In the genomic region with DNA sequence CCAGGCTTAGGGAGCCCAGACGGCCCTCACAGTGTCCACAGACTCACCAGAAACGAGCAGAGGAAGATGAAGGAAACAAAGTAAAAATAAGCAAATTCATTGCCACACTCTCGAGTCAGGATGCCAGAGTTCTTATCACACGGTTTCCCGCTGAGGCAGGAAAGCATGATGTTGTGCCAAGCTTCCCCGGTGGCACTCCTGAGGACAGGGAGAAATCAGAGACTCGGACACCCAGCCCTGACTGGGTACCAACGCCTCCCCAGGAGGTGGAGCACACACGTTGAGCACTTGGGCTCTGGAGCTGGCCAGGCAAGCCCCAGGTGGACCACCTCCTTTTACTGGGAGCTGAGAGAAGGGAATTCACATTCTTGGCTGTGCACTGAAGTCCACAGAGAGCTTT, we compare ENCODE assay signal across 15 cellular contexts.
DNase-seq lines count a peak whose midpoint lies in the region; ATAC-seq and TF ChIP-seq lines count a peak whose summit lies in the region.
"Had no signal": no experiment of that assay in that cellular context is flagged by ENCODE, and none has a peak within 500 bp of the region (broad histone marks: within the 10 kb centered on the region; RNA-seq: fewer than 3 reads in every experiment).

No MANE protein-coding gene starts in this region.

- peaks cover 18% of the 10 kb centered on the region for H3K9me3 Mint-ChIP-seq in neural progenitor cell

- H3K27ac Mint-ChIP-seq in neural progenitor cell = peak overlapping the region; percentile 74
- H3K27ac Mint-ChIP-seq: B cell had no signal

- H3K36me3 ChIP-seq in IMR-90 (ENCODE audit: control insufficient read depth, insufficient read depth, low read length) = peaks cover 5% of the 10 kb centered on the region; the same call in 1 of the 2 replicates
- no peaks in the 10 kb centered on the region for H3K36me3 ChIP-seq in body of pancreas (replicated peaks in 1 of 2; ENCODE audit: insufficient read depth in 1 of 2, low read depth in 2 of 2)
- no peaks in the 10 kb centered on the region for H3K36me3 ChIP-seq in neural progenitor cell

- H4K8ac ChIP-seq in IMR-90 (ENCODE audit: low read depth in 2 of 2, low read length in 2 of 2) = no peak overlapping the region

- in situ Hi-C loops in IMR-90 (cut with MboI; ENCODE audit: low sequenced_read_pairs) = no loop called here

- H3K79me1 ChIP-seq in IMR-90 (ENCODE audit: low read depth in 1 of 2, low read length in 2 of 2) = no peaks in the 10 kb centered on the region

- TF ChIP-seq POLR2A in IMR-90 (IDR thresholded peaks at IDR 0.05; ENCODE audit: low read depth, low read length) = no peak
- no peak for TF ChIP-seq POLR2A in body of pancreas (IDR thresholded peaks at IDR 0.05)

- H2BK15ac ChIP-seq in IMR-90 (ENCODE audit: low read depth, low read length) = no peak overlapping the region

- no peak overlapping the region for H4K5ac ChIP-seq in IMR-90 (ENCODE audit: low read depth, low read length)

- no peak overlapping the region for H3K18ac ChIP-seq in IMR-90 (ENCODE audit: low read depth, low read length)

- no peak overlapping the region for H2BK5ac ChIP-seq in IMR-90 (ENCODE audit: low read depth, low read length, poor library complexity, severe bottlenecking)

- no peak overlapping the region for H3K56ac ChIP-seq in IMR-90 (ENCODE audit: extremely low read depth, insufficient read depth, low read length)

- H3K9me1 ChIP-seq in IMR-90 (ENCODE audit: insufficient read depth, low read length) = no peaks in the 10 kb centered on the region

- peaks cover 10% of the 10 kb centered on the region for H3K36me3 Mint-ChIP-seq in neural progenitor cell

- intact Hi-C loops in IMR-90 (cut with micrococcal nuclease) = no loop called here
- intact Hi-C loops in body of pancreas (cut with DNase I) = loop anchor here (10.0 kb wide), 1 partner anchor 87 kb away; no protein-coding TSS in a partner anchor

- H2AK5ac ChIP-seq in IMR-90 (ENCODE audit: low read depth, low read length) = no peak overlapping the region

- H4K91ac ChIP-seq in IMR-90 (ENCODE audit: insufficient read depth, low read depth, low read length) = no peak overlapping the region

- peak overlapping the region; percentile 34 for H2AFZ ChIP-seq in IMR-90 (replicated peaks; ENCODE audit: low read length, poor library complexity)
- H2AFZ ChIP-seq in neural progenitor cell (replicated peaks) = no peak overlapping the region

- peaks cover 4% of the 10 kb centered on the region for H3K27me3 Mint-ChIP-seq in neural progenitor cell (ENCODE audit: insufficient read depth, low read depth)

- H3K9me3 ChIP-seq in IMR-90 (ENCODE audit: control insufficient read depth, insufficient read depth, low read length) (peaks cover 6% of the 10 kb centered on the region), body of pancreas (no peaks in the 10 kb centered on the region), neural progenitor cell (ENCODE audit: low read depth) (no peaks in the 10 kb centered on the region)

- H3K27ac ChIP-seq in IMR-90 (ENCODE audit: insufficient read depth, low read length) (no peak overlapping the region), body of pancreas (no peak overlapping the region), neural progenitor cell (no peak overlapping the region)

- H3K4ac ChIP-seq in IMR-90 (ENCODE audit: low read depth, low read length) = no peak overlapping the region

- 36% methylated on average over 5 of the region's 9 CpGs; no CpG with 5 or more reads in 1 of the 2 experiments for WGBS in IMR-90 (ENCODE audit: extremely low coverage in 2 of 2, insufficient read length in 1 of 2), 2 experiments
- 3 to 4% methylated on average over 9 of the region's 9 CpGs for WGBS in body of pancreas, 2 donors

- H3K14ac ChIP-seq in IMR-90 (replicated peaks; ENCODE audit: low read depth, low read length) = no peak overlapping the region

- no peak overlapping the region for H3K23ac ChIP-seq in IMR-90 (ENCODE audit: low read depth, low read length)

- no peak; the same call in 1 of the 2 replicates for ATAC-seq in IMR-90 (ENCODE audit: low read depth)
- peak; percentile 30 for ATAC-seq in body of pancreas
- ATAC-seq in HG03175 (IDR thresholded peaks at IDR 0.05; ENCODE audit: unreplicated experiment) = no peak
- ATAC-seq in HG02798 (IDR thresholded peaks at IDR 0.05; ENCODE audit: poor library complexity, unreplicated experiment) = no peak
- ATAC-seq: HCT116 had no signal

- no peak for TF ChIP-seq RAD21 in IMR-90 (IDR thresholded peaks at IDR 0.05; ENCODE audit: low read length)

- H3F3A ChIP-seq in neural progenitor cell (ENCODE audit: low read depth) = no peaks in the 10 kb centered on the region

- H3K27me3 ChIP-seq in IMR-90 (ENCODE audit: control insufficient read depth, insufficient read depth, low read length) (peaks cover 17% of the 10 kb centered on the region), body of pancreas (peaks cover 0 to 3% of the 10 kb centered on the region in 2 donors), neural progenitor cell (no peaks in the 10 kb centered on the region)

- BruUV-seq in IMR-90 (replicated peaks; lab: Mats Ljungman, UMichigan) = no TSS peak

- POLR2A ChIA-PET in IMR-90 (lab: Charles Lee; ENCODE audit: unreplicated experiment) = no interaction called here

- no peak for TF ChIP-seq CTCF in IMR-90 (conservative IDR thresholded peaks at IDR 0.05; ENCODE audit: low read depth, low read length)
- TF ChIP-seq CTCF in body of pancreas (IDR thresholded peaks at IDR 0.05) = no peak
- TF ChIP-seq CTCF in neural progenitor cell (IDR thresholded peaks at IDR 0.05) = no peak

- CTCF ChIA-PET in IMR-90 (lab: Yijun Ruan, JAX) = no interaction called here

- H3K4me3 ChIP-seq in IMR-90 (ENCODE audit: insufficient read depth, low read depth, low read length) (no peak overlapping the region), body of pancreas (no peak overlapping the region), neural progenitor cell (no peak overlapping the region)

- peaks cover 3% of the 10 kb centered on the region for H3K4me1 Mint-ChIP-seq in neural progenitor cell

- H3K79me2 ChIP-seq in neural progenitor cell (ENCODE audit: low read depth) = no peaks in the 10 kb centered on the region

- H2BK120ac ChIP-seq in IMR-90 (ENCODE audit: low read depth, low read length) = no peak overlapping the region

- no peak overlapping the region for H3K4me2 ChIP-seq in IMR-90 (ENCODE audit: low read depth, low read length)
- no peak overlapping the region for H3K4me2 ChIP-seq in neural progenitor cell

- DNase-seq in A172 (ENCODE audit: low spot score) (peak; percentile 54), IMR-90 (no peak), body of pancreas (peak in 3 of 4 donors; percentile 13 to 24 (median 21)), neural progenitor cell (ENCODE audit: low spot score) (no peak), NAMALWA (ENCODE audit: low spot score) (no peak)
- DNase-seq in stimulated activated naive CD4-positive, alpha-beta T cell treated with Interleukin-2 at 50 U/mL for 16 hours (lab: John Stamatoyannopoulos, UW) = no peak
- DNase-seq: 8988T; C1 segment of cervical spinal cord; CD4-positive, alpha-beta memory T cell; DMS79 treated with DMSO at 0.1 percent for 48 hours; EL had no signal

- H3K9ac ChIP-seq in IMR-90 (ENCODE audit: low read depth, low read length) (no peak overlapping the region), neural progenitor cell (no peak overlapping the region)

- dilution Hi-C loops in IMR-90 (cut with HindIII; ENCODE audit: low sequenced_read_pairs, unreplicated experiment) = no loop called here

- no peak overlapping the region for H2BK20ac ChIP-seq in IMR-90 (ENCODE audit: low read depth, low read length)

- no peaks in the 10 kb centered on the region for H4K20me1 ChIP-seq in IMR-90 (ENCODE audit: insufficient read depth, low read length)
- no peaks in the 10 kb centered on the region for H4K20me1 ChIP-seq in neural progenitor cell (ENCODE audit: low read depth)

- no peak overlapping the region for H3K4me3 Mint-ChIP-seq in neural progenitor cell
- H3K4me3 Mint-ChIP-seq: B cell; CD4-positive, alpha-beta memory T cell had no signal

- H3K4me1 ChIP-seq in IMR-90 (ENCODE audit: control insufficient read depth, insufficient read depth, low read length) (peaks cover 2% of the 10 kb centered on the region; the same call in 1 of the 2 replicates), body of pancreas (peaks cover 7% of the 10 kb centered on the region), neural progenitor cell (no peaks in the 10 kb centered on the region)

- no peak overlapping the region for H2AK9ac ChIP-seq in IMR-90 (replicated peaks; ENCODE audit: low read depth, low read length, poor library complexity)

TF ChIP-seq in IMR-90, 13 proteins besides CTCF, POLR2A, EP300 and RAD21 (continues in another document):
- TF ChIP-seq MAZ (IDR thresholded peaks at IDR 0.05; ENCODE audit: borderline replicate concordance, low read depth, low read length) (no peak), SMC3 (IDR thresholded peaks at IDR 0.05; ENCODE audit: low read depth, low read length) (no peak), MAFK (IDR thresholded peaks at IDR 0.05; ENCODE audit: low read depth, low read length) (no peak), CEBPB (IDR thresholded peaks at IDR 0.05; ENCODE audit: low read depth, low read length) (no peak), NFE2L2 (IDR thresholded peaks at IDR 0.05; ENCODE audit: low read depth, low read length) (no peak), FOS (IDR thresholded peaks at IDR 0.05; ENCODE audit: low read depth, low read length) (no peak), CHD1 (IDR thresholded peaks at IDR 0.05; ENCODE audit: low read depth, low read length) (no peak), MXI1 (IDR thresholded peaks at IDR 0.05; ENCODE audit: borderline replicate concordance, low read depth, low read length) (no peak), RCOR1 (IDR thresholded peaks at IDR 0.05; ENCODE audit: insufficient replicate concordance, low read length) (no peak)
- TF ChIP-seq, protein P1, sequence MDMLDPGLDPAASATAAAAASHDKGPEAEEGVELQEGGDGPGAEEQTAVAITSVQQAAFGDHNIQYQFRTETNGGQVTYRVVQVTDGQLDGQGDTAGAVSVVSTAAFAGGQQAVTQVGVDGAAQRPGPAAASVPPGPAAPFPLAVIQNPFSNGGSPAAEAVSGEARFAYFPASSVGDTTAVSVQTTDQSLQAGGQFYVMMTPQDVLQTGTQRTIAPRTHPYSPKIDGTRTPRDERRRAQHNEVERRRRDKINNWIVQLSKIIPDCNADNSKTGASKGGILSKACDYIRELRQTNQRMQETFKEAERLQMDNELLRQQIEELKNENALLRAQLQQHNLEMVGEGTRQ (IDR thresholded peaks at IDR 0.05; ENCODE audit: low read depth, low read length) = no peak
- TF ChIP-seq, protein P2, sequence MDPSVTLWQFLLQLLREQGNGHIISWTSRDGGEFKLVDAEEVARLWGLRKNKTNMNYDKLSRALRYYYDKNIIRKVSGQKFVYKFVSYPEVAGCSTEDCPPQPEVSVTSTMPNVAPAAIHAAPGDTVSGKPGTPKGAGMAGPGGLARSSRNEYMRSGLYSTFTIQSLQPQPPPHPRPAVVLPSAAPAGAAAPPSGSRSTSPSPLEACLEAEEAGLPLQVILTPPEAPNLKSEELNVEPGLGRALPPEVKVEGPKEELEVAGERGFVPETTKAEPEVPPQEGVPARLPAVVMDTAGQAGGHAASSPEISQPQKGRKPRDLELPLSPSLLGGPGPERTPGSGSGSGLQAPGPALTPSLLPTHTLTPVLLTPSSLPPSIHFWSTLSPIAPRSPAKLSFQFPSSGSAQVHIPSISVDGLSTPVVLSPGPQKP (IDR thresholded peaks at IDR 0.05; ENCODE audit: borderline replicate concordance, low read depth, low read length) = no peak

Comparison
In these comparisons a context has a peak if more than half of its experiments do, and no peak if none do; other contexts are left out.
1. DNase-seq: peak in A172 (single experiment) and body of pancreas (3 of 4); none in IMR-90 (single experiment), neural progenitor cell (single experiment), NAMALWA (single experiment) and stimulated activated naive CD4-positive, alpha-beta T cell treated with Interleukin-2 at 50 U/mL for 16 hours (single experiment).